25 cellular contexts compared by ENCODE assay signal in the genomic region with DNA sequence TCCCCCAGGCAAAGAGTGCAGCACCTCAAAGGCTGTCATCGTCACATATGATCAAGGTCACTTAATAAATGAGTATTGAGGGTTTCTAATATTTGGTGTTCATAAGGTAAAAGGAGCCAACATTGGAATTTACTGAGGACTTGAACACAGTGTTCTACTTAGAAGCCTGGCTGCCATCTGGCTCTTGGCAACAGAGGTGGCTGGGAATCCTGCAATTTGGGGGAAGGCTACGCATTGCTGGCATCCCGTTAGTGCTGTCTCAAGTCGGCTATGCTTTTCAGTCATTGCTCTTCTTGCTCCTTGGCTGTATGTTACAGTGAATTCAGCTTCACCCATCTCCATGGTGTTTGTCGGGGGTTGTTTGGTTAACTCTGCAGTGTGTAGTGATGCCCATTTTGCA. TPM values are rescaled to one million over a fixed set of nuclear protein-coding genes. Genes with fewer than 3 reads are reported as not detected.
"Had no signal": no experiment of that assay in that cellular context is flagged by ENCODE, and none has a peak within 500 bp of the region (broad histone marks: within the 10 kb centered on the region; RNA-seq: fewer than 3 reads in every experiment).

No MANE protein-coding gene starts in this region.

- H3K4me1 Mint-ChIP-seq: stimulated activated naive B cell treated with anti-CD40 and anti-IgM and Interleukin-4, amounts not matched to agents 10 μg/mL and 1 μg/mL and 100 μg/mL, for 72 hours had no signal

- H3K27me3 Mint-ChIP-seq: natural killer cell treated with Interleukin-12 subunit alpha and Interleukin-12 subunit beta and Interleukin-15 and Interleukin-18, amount 100 ng/mL, for 72 hours had no signal

- H3K9me3 Mint-ChIP-seq: natural killer cell treated with Interleukin-12 subunit alpha and Interleukin-12 subunit beta and Interleukin-15 and Interleukin-18, amount 100 ng/mL, for 72 hours had no signal

- H3K36me3 Mint-ChIP-seq: naive thymus-derived CD4-positive, alpha-beta T cell; natural killer cell treated with Interleukin-12 subunit alpha and Interleukin-12 subunit beta and Interleukin-15 and Interleukin-18, amount 100 ng/mL, for 72 hours; stimulated activated naive B cell treated with anti-CD40 and anti-IgM and Interleukin-4, amounts not matched to agents 10 μg/mL and 1 μg/mL and 100 μg/mL, for 72 hours had no signal

- ATAC-seq: heart right ventricle; mucosa of descending colon; naive thymus-derived CD4-positive, alpha-beta T cell; natural killer cell treated with Interleukin-12 subunit alpha and Interleukin-12 subunit beta and Interleukin-15 and Interleukin-18, amount 100 ng/mL, for 72 hours; right lobe of liver; stimulated activated naive B cell treated with anti-CD40 and anti-IgM and Interleukin-4, amounts not matched to agents 10 μg/mL and 1 μg/mL and 100 μg/mL, for 72 hours; stimulated activated naive CD8-positive, alpha-beta T cell treated with anti-CD3 and anti-CD28 coated beads, Interleukin-15, Interleukin-2, amounts not matched to agents 100 U/mL and 50 U/mL, for 24 hours; upper lobe of right lung had no signal

- H3K4me3 Mint-ChIP-seq: naive thymus-derived CD4-positive, alpha-beta T cell; natural killer cell treated with Interleukin-12 subunit alpha and Interleukin-12 subunit beta and Interleukin-15 and Interleukin-18, amount 100 ng/mL, for 72 hours; stimulated activated naive B cell treated with anti-CD40 and anti-IgM and Interleukin-4, amounts not matched to agents 10 μg/mL and 1 μg/mL and 100 μg/mL, for 72 hours had no signal

- H3K27ac Mint-ChIP-seq: naive thymus-derived CD4-positive, alpha-beta T cell; natural killer cell treated with Interleukin-12 subunit alpha and Interleukin-12 subunit beta and Interleukin-15 and Interleukin-18, amount 100 ng/mL, for 72 hours; progenitor cell of endocrine pancreas; stimulated activated naive B cell treated with anti-CD40 and anti-IgM and Interleukin-4, amounts not matched to agents 10 μg/mL and 1 μg/mL and 100 μg/mL, for 72 hours had no signal

- DNase-seq: heart right ventricle; islet precursor cell; left ventricle myocardium inferior; mesendoderm; midbrain; mucosa of descending colon; naive thymus-derived CD4-positive, alpha-beta T cell; right lobe of liver; stimulated activated CD4-positive, alpha-beta T cell treated with anti-CD3 and anti-CD28 coated beads, Interleukin-1b, Interleukin-23, amount 100 ng/mL, for 48 hours; stimulated activated CD4-positive, alpha-beta T cell treated with anti-CD3 and anti-CD28 coated beads, Interleukin-2, amount 100 ng/mL, for 48 hours; stimulated activated CD4-positive, alpha-beta T cell treated with anti-CD3 and anti-CD28 coated beads, Interleukin-4, amount 100 ng/mL, for 4 hours; stimulated activated CD8-positive, alpha-beta memory T cell treated with anti-CD3 and anti-CD28 coated beads, Interleukin-4, amount 100 ng/mL, for 48 hours; stimulated activated naive B cell treated with anti-CD40 and anti-IgM and Interleukin-4, amounts not matched to agents 10 μg/mL and 1 μg/mL and 100 μg/mL, for 72 hours; stimulated activated naive CD8-positive, alpha-beta T cell treated with anti-CD3 and anti-CD28 coated beads, Interleukin-15, Interleukin-2, amounts not matched to agents 100 U/mL and 50 U/mL, for 24 hours; stomach; tibial artery; trophoblast cell; upper lobe of right lung had no signal

RNA-seq across cellular contexts. Expression of a gene that starts 13.0 kb away (rescaled TPM):
- total RNA-seq: kidney epithelial cell, myocyte, osteocyte, progenitor cell of endocrine pancreas, pulmonary artery endothelial cell, renal cortical epithelial cell had no signal
